ENCODE assay signal across 11 cellular contexts in the genomic region with DNA sequence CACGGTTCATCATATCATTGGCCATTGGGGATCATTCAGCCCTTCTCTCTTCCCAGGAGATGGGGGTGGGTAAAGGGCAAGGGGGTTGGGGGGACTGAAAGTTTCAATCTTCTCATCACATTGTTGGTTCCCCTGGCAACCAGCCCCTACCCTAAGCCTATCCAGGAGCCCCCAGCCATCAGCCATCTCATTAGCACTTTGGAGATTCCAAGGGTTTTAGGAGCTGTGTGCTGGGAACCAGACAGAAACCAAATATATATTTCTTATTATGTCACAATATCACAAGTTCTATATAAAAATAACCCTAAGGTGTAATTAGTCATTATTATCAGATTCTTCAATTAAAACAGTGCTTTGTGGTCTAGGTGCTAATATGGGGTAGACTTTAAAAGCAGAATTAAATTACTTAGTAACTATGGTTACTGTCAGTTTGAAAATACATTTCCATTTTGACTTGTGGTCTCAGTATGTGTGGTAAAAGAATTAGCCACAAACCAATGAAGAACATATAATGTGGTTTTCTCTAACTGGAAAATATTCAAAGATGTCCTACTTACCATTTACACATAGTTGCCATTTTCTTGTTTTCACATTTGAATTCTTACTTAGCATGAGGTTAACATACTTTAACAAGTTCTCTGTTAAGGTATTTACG. TPM values are rescaled to one million over a fixed set of nuclear protein-coding genes. Genes with fewer than 3 reads are reported as not detected.
DNase-seq lines count a peak whose midpoint lies in the region; ATAC-seq and TF ChIP-seq lines count a peak whose summit lies in the region.
"Had no signal": no experiment of that assay in that cellular context is flagged by ENCODE, and none has a peak within 500 bp of the region (broad histone marks: within the 10 kb centered on the region; RNA-seq: fewer than 3 reads in every experiment).

No MANE protein-coding gene starts in this region.

- H3K9me3 ChIP-seq in SK-N-SH = no peaks in the 10 kb centered on the region
- H3K9me3 ChIP-seq in hepatocyte (ENCODE audit: low read depth) = no peaks in the 10 kb centered on the region

- H4K20me1 ChIP-seq in SK-N-SH (ENCODE audit: insufficient read depth) (no peaks in the 10 kb centered on the region), hepatocyte (ENCODE audit: insufficient read depth, poor library complexity, severe bottlenecking) (no peaks in the 10 kb centered on the region)

- CTCF ChIA-PET in SK-N-SH (lab: Yijun Ruan, JAX) = interaction anchor here (1.3 kb wide), 1 partner anchor 18 kb away, joined by 3 read pairs; no protein-coding TSS in a partner anchor

- ATAC-seq in GM18519 (IDR thresholded peaks at IDR 0.05; ENCODE audit: low FRiP score, unreplicated experiment) (peak; percentile 60), GM21528 (IDR thresholded peaks at IDR 0.05; ENCODE audit: low FRiP score, unreplicated experiment) (peak; percentile 72), HG03442 (IDR thresholded peaks at IDR 0.05; ENCODE audit: unreplicated experiment) (peak; percentile 81)

- POLR2A ChIA-PET in SK-N-SH (lab: Yijun Ruan, JAX) = no interaction called here

- H2AFZ ChIP-seq in SK-N-SH (ENCODE audit: low read depth) = no peak overlapping the region
- no peak overlapping the region for H2AFZ ChIP-seq in hepatocyte

- H3K4me1 ChIP-seq in SK-N-SH (ENCODE audit: control insufficient read depth in 1 of 2, insufficient read depth in 2 of 2, low read depth in 1 of 2, low read length in 1 of 2) (no peaks in the 10 kb centered on the region), hepatocyte (ENCODE audit: insufficient read depth) (no peaks in the 10 kb centered on the region)

- no peak for TF ChIP-seq CTCF in SK-N-SH (IDR thresholded peaks at IDR 0.05)
- TF ChIP-seq CTCF in hepatocyte (IDR thresholded peaks at IDR 0.05; ENCODE audit: poor library complexity) = no peak

- no peak overlapping the region for H3K9ac ChIP-seq in SK-N-SH

- TF ChIP-seq RAD21 in SK-N-SH (IDR thresholded peaks at IDR 0.05; ENCODE audit: low read length) = no peak

- 40% methylated on average over 2 of the region's 2 CpGs for WGBS in SK-N-SH (ENCODE audit: low lambda C conversion rate)
- WGBS in hepatocyte (ENCODE audit: low lambda C conversion rate, missing lambda C conversion rate) = 86% methylated on average over 2 of the region's 2 CpGs

- H3K27me3 ChIP-seq in SK-N-SH (ENCODE audit: insufficient read depth) (no peaks in the 10 kb centered on the region), hepatocyte (no peaks in the 10 kb centered on the region)

- H3K27ac ChIP-seq in SK-N-SH (ENCODE audit: low read depth in 2 of 2, low read length in 1 of 2) = no peak overlapping the region
- H3K27ac ChIP-seq in hepatocyte = no peak overlapping the region

- TF ChIP-seq EP300 in SK-N-SH (IDR thresholded peaks at IDR 0.05; ENCODE audit: borderline replicate concordance in 1 of 2, low read depth in 1 of 2, low read length in 1 of 2) = no peak

- H3K4me3 ChIP-seq in SK-N-SH (ENCODE audit: low read depth in 2 of 2, low read length in 1 of 2) (no peak overlapping the region), hepatocyte (no peak overlapping the region)

- H3K9me2 ChIP-seq in SK-N-SH = no peaks in the 10 kb centered on the region
- H3K9me2 ChIP-seq in hepatocyte (replicated peaks; ENCODE audit: insufficient read depth) = no peaks in the 10 kb centered on the region

- DNase-seq in ecto neural progenitor cell (ENCODE audit: low spot score) = peak; percentile 49
- no peak for DNase-seq in activated effector memory CD4-positive, alpha-beta T cell treated with Interleukin-2 at 50 U/mL for 16 hours
- no peak for DNase-seq in SK-N-SH
- DNase-seq in hepatocyte (ENCODE audit: low spot score) = no peak
- no peak for DNase-seq in AG08396 (ENCODE audit: low spot score)
- DNase-seq: activated naive CD4-positive, alpha-beta T cell treated with anti-CD3 and anti-CD28 coated beads for 36 hours had no signal

- H3K4me2 ChIP-seq in SK-N-SH (no peak overlapping the region), hepatocyte (no peak overlapping the region)

- H3K36me3 ChIP-seq in SK-N-SH (replicated peaks in 1 of 2; ENCODE audit: control insufficient read depth in 1 of 2, insufficient read depth in 2 of 2, low read length in 1 of 2) = no peaks in the 10 kb centered on the region
- no peaks in the 10 kb centered on the region for H3K36me3 ChIP-seq in hepatocyte (replicated peaks; ENCODE audit: insufficient read depth, low read depth)

- H3K79me2 ChIP-seq in SK-N-SH (ENCODE audit: insufficient read depth) = no peaks in the 10 kb centered on the region
- H3K79me2 ChIP-seq in hepatocyte = no peaks in the 10 kb centered on the region

- no peaks in the 10 kb centered on the region for H3F3A ChIP-seq in SK-N-SH (replicated peaks; ENCODE audit: insufficient read depth)

TF ChIP-seq in SK-N-SH, 30 proteins besides CTCF, POLR2A, EP300 and RAD21:
- TF ChIP-seq, protein P1, sequence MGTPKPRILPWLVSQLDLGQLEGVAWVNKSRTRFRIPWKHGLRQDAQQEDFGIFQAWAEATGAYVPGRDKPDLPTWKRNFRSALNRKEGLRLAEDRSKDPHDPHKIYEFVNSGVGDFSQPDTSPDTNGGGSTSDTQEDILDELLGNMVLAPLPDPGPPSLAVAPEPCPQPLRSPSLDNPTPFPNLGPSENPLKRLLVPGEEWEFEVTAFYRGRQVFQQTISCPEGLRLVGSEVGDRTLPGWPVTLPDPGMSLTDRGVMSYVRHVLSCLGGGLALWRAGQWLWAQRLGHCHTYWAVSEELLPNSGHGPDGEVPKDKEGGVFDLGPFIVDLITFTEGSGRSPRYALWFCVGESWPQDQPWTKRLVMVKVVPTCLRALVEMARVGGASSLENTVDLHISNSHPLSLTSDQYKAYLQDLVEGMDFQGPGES (IDR thresholded peaks at IDR 0.05; ENCODE audit: low read depth, low read length) = no peak
- TF ChIP-seq RCOR1 (IDR thresholded peaks at IDR 0.05; ENCODE audit: low read length) (no peak), MXI1 (IDR thresholded peaks at IDR 0.05; ENCODE audit: low read depth, low read length) (no peak), YY1 (IDR thresholded peaks at IDR 0.05; ENCODE audit: low read depth) (no peak), TEAD4 (IDR thresholded peaks at IDR 0.05; ENCODE audit: borderline replicate concordance, insufficient read depth) (no peak), POLR2AphosphoS5 (IDR thresholded peaks at IDR 0.05; ENCODE audit: low read depth, low read length) (no peak)
- TF ChIP-seq, protein P2, sequence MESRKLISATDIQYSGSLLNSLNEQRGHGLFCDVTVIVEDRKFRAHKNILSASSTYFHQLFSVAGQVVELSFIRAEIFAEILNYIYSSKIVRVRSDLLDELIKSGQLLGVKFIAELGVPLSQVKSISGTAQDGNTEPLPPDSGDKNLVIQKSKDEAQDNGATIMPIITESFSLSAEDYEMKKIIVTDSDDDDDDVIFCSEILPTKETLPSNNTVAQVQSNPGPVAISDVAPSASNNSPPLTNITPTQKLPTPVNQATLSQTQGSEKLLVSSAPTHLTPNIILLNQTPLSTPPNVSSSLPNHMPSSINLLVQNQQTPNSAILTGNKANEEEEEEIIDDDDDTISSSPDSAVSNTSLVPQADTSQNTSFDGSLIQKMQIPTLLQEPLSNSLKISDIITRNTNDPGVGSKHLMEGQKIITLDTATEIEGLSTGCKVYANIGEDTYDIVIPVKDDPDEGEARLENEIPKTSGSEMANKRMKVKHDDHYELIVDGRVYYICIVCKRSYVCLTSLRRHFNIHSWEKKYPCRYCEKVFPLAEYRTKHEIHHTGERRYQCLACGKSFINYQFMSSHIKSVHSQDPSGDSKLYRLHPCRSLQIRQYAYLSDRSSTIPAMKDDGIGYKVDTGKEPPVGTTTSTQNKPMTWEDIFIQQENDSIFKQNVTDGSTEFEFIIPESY (IDR thresholded peaks at IDR 0.05; ENCODE audit: borderline replicate concordance, low read depth) = no peak

RNA-seq across cellular contexts. Expression of a gene that starts 28.1 kb away (rescaled TPM):
- not detected in 2 replicates for polyA plus RNA-seq in SK-N-SH (2012; rRNA removed)
- not detected in 2 replicates for polyA plus RNA-seq in SK-N-SH (2012; cell fraction: cytosol; rRNA removed)
- not detected in 2 replicates for polyA plus RNA-seq in SK-N-SH (2012; cell fraction: nucleus; rRNA removed)
- 0.20 and 0.96 TPM in 2 replicates for total RNA-seq in hepatocyte
- polyA plus RNA-seq in hepatocyte = 0.16 TPM in 1 of 2 replicates, not detected in the other
- total RNA-seq: fibroblast of villous mesenchyme had no signal

RNA-seq across cellular contexts. Expression of a gene that starts 59.6 kb away (rescaled TPM):
- not detected in 2 replicates for polyA plus RNA-seq in SK-N-SH (2012; rRNA removed)
- not detected in 2 replicates for polyA plus RNA-seq in SK-N-SH (2012; cell fraction: cytosol; rRNA removed)
- polyA plus RNA-seq in SK-N-SH (2012; cell fraction: nucleus; rRNA removed) = not detected in 2 replicates
- total RNA-seq in hepatocyte = not detected in 2 replicates
- polyA plus RNA-seq in hepatocyte = not detected in 2 replicates
- total RNA-seq: fibroblast of villous mesenchyme, SK-MEL-5 had no signal
